8 cellular contexts compared by ENCODE assay signal in genomic region chr16:77171750-77172635, GRCh38. TPM values are rescaled to one million over a fixed set of nuclear protein-coding genes. Genes with fewer than 3 reads are reported as not detected.
DNase-seq lines count a peak whose midpoint lies in the region; ATAC-seq, FAIRE-seq and TF ChIP-seq lines count a peak whose summit lies in the region.

No MANE protein-coding gene starts in this region.

- peak; percentile 68 for FAIRE-seq in A549 (lab: Jason Lieb, UNC)
- peak; percentile 80 for FAIRE-seq in H54 (lab: Jason Lieb, UNC)

- TF ChIP-seq CTCF in A549 (IDR thresholded peaks at IDR 0.05) = peak; percentile 87
- peak; percentile 70 for TF ChIP-seq CTCF in LNCAP (IDR thresholded peaks at IDR 0.05)
- TF ChIP-seq CTCF in RWPE2 (IDR thresholded peaks at IDR 0.05; ENCODE audit: poor library complexity, severe bottlenecking) = peak; percentile 91

- H3K4me3 Mint-ChIP-seq in naive thymus-derived CD4-positive, alpha-beta T cell = no peak overlapping the region

- no peak overlapping the region for H3K27ac Mint-ChIP-seq in naive thymus-derived CD4-positive, alpha-beta T cell

- peak; percentile 84 to 92 for ATAC-seq in A549
- peak; percentile 82 for ATAC-seq in RWPE2 (ENCODE audit: low read depth)
- ATAC-seq in naive thymus-derived CD4-positive, alpha-beta T cell = peak; percentile 73

- H3K4me2 ChIP-seq in A549 = no peak overlapping the region

- intact Hi-C loops in naive thymus-derived CD4-positive, alpha-beta T cell (cut with micrococcal nuclease) = loop anchor here (1.0 kb wide), 2 partner anchors 1383 to 1701 kb away; no protein-coding TSS in a partner anchor

- H3K4me1 ChIP-seq in A549 (no peaks in the 10 kb centered on the region), RWPE2 (ENCODE audit: insufficient read depth, poor library complexity, severe bottlenecking) (peaks cover 3% of the 10 kb centered on the region)
- H3K4me1 ChIP-seq in naive thymus-derived CD4-positive, alpha-beta T cell (ENCODE audit: control insufficient read depth in 2 of 2, insufficient read depth in 2 of 2, low read length in 2 of 2) = no peaks in the 10 kb centered on the region

- no peak for TF ChIP-seq EP300 in A549 (IDR thresholded peaks at IDR 0.05)

- TF ChIP-seq POLR2A in A549 (IDR thresholded peaks at IDR 0.05; ENCODE audit: low read length) (no peak), H54 (IDR thresholded peaks at IDR 0.05; ENCODE audit: low read depth, low read length) (no peak)

- no peaks in the 10 kb centered on the region for H3K9me3 Mint-ChIP-seq in naive thymus-derived CD4-positive, alpha-beta T cell

- TF ChIP-seq RAD21 in A549 (conservative IDR thresholded peaks at IDR 0.05 in 1 of 2, IDR thresholded peaks at IDR 0.05 in 1 of 2) = peak; percentile 88 to 89

- POLR2A ChIA-PET in A549 (lab: Yijun Ruan, JAX) = no interaction called here
- POLR2A ChIA-PET in naive thymus-derived CD4-positive, alpha-beta T cell (lab: Charles Lee) = no interaction called here

- H3K4me1 Mint-ChIP-seq in naive thymus-derived CD4-positive, alpha-beta T cell = no peaks in the 10 kb centered on the region

- H3K9me3 ChIP-seq in A549 = no peaks in the 10 kb centered on the region
- no peaks in the 10 kb centered on the region for H3K9me3 ChIP-seq in RWPE2 (ENCODE audit: severe bottlenecking)
- no peaks in the 10 kb centered on the region for H3K9me3 ChIP-seq in naive thymus-derived CD4-positive, alpha-beta T cell (ENCODE audit: control insufficient read depth in 2 of 3, low read length in 3 of 3)

- CTCF ChIA-PET in A549 (lab: Yijun Ruan, JAX) = interaction anchor here (0.6 to 8.5 kb wide), 46 partner anchors 9 to 1388 kb away, joined by 3 to 55 read pairs (median 4); partner anchors contain the start of gene CNTNAP4
- CTCF ChIA-PET in naive thymus-derived CD4-positive, alpha-beta T cell (lab: Charles Lee) = interaction anchor here (0.9 to 2.7 kb wide), 4 partner anchors 9 to 1972 kb away, joined by 3 to 12 read pairs (median 6); no protein-coding TSS in a partner anchor

- H3K27me3 Mint-ChIP-seq in naive thymus-derived CD4-positive, alpha-beta T cell = peaks cover 17 to 56% (median 42%) of the 10 kb centered on the region in 5 donors

- no peaks in the 10 kb centered on the region for H3K36me3 ChIP-seq in RWPE2 (ENCODE audit: low read depth)
- no peaks in the 10 kb centered on the region for H3K36me3 ChIP-seq in naive thymus-derived CD4-positive, alpha-beta T cell (ENCODE audit: control insufficient read depth in 2 of 3, insufficient read depth in 3 of 3, low read length in 3 of 3)

- H3K4me3 ChIP-seq in A549 = no peak overlapping the region
- no peak overlapping the region for H3K4me3 ChIP-seq in RWPE2 (ENCODE audit: severe bottlenecking)
- no peak overlapping the region for H3K4me3 ChIP-seq in naive thymus-derived CD4-positive, alpha-beta T cell (ENCODE audit: low read length)

- peaks cover 8% of the 10 kb centered on the region for H3K27me3 ChIP-seq in RWPE2 (ENCODE audit: insufficient read depth, poor library complexity, severe bottlenecking)
- H3K27me3 ChIP-seq in naive thymus-derived CD4-positive, alpha-beta T cell (ENCODE audit: control insufficient read depth in 2 of 2, insufficient read depth in 2 of 2, low read length in 2 of 2) = peaks cover 0 to 10% of the 10 kb centered on the region in 2 donors

- H3K36me3 Mint-ChIP-seq in naive thymus-derived CD4-positive, alpha-beta T cell = no peaks in the 10 kb centered on the region

- no peak overlapping the region for H3K27ac ChIP-seq in A549
- no peak overlapping the region for H3K27ac ChIP-seq in RWPE2 (ENCODE audit: poor library complexity, severe bottlenecking)
- peak overlapping the region; percentile 24 for H3K27ac ChIP-seq in epithelial cell of prostate
- no peak overlapping the region for H3K27ac ChIP-seq in naive thymus-derived CD4-positive, alpha-beta T cell (ENCODE audit: low read depth, low read length)

- peak; percentile 65 to 70 for DNase-seq in A549 (ENCODE audit: low read depth in 1 of 2, low spot score in 1 of 2)
- DNase-seq in ELR (ENCODE audit: low read depth) = peak; percentile 68
- no peak for DNase-seq in H54 (ENCODE audit: insufficient read length, low spot score)
- DNase-seq in RWPE2 (ENCODE audit: low spot score) = no peak
- DNase-seq in epithelial cell of prostate (ENCODE audit: low read depth, low spot score) = peak; percentile 18
- DNase-seq in naive thymus-derived CD4-positive, alpha-beta T cell = peak in 6 of 9 donors; percentile 25 to 50 (median 40)
- no peak for DNase-seq in activated CD4-positive, CD25-positive, alpha-beta regulatory T cell (lab: John Stamatoyannopoulos, UW)

- WGBS in A549 (ENCODE audit: missing lambda C conversion rate) = 29% methylated on average over 5 of the region's 5 CpGs

TF ChIP-seq in A549, 52 proteins besides CTCF, POLR2A, EP300 and RAD21:
- TF ChIP-seq RFX5 (IDR thresholded peaks at IDR 0.05) (no peak), RNF2 (IDR thresholded peaks at IDR 0.05; ENCODE audit: borderline replicate concordance, low read depth) (no peak), FOSB (CRISPR knock-in tag; IDR thresholded peaks at IDR 0.05) (no peak), SMC3 (IDR thresholded peaks at IDR 0.05) (peak; percentile 80)
- TF ChIP-seq, protein P1, sequence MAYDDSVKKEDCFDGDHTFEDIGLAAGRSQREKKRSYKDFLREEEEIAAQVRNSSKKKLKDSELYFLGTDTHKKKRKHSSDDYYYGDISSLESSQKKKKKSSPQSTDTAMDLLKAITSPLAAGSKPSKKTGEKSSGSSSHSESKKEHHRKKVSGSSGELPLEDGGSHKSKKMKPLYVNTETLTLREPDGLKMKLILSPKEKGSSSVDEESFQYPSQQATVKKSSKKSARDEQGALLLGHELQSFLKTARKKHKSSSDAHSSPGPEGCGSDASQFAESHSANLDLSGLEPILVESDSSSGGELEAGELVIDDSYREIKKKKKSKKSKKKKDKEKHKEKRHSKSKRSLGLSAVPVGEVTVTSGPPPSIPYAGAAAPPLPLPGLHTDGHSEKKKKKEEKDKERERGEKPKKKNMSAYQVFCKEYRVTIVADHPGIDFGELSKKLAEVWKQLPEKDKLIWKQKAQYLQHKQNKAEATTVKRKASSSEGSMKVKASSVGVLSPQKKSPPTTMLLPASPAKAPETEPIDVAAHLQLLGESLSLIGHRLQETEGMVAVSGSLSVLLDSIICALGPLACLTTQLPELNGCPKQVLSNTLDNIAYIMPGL (CRISPR knock-in tag; IDR thresholded peaks at IDR 0.05; ENCODE audit: borderline replicate concordance) = no peak

RNA-seq across cellular contexts. Expression of gene MON1B, which starts 19.0 kb away (rescaled TPM):
- 18.0 and 27.2 TPM in 2 replicates for polyA plus RNA-seq in A549 (2011; rRNA removed)
- polyA plus RNA-seq in A549 (2012; cell fraction: cytosol; rRNA removed) = 22.2 and 32.7 TPM in 2 replicates
- polyA plus RNA-seq in A549 (2012; cell fraction: nucleus; rRNA removed) = 66.3 and 78.8 TPM in 2 replicates
- 28.0 to 33.3 TPM (median 32.5 TPM) in 3 replicates for polyA plus RNA-seq in A549 (2017; fragmentation: RNase III; extraction: RNeasy Plus Mini Kit Qiagen cat#74134 plus additional on column Dnase treatment)
- 20.2 and 26.9 TPM in 2 replicates for polyA minus RNA-seq in A549 (2011; rRNA and poly(A)+ RNA removed)
- 10 to 100 TPM; 60.8 to 87.2 (median 67.3) TPM for total RNA-seq in naive thymus-derived CD4-positive, alpha-beta T cell
- polyA plus RNA-seq in naive thymus-derived CD4-positive, alpha-beta T cell = 10 to 100 TPM; 30.7 to 49.0 TPM

RNA-seq across cellular contexts. Expression of gene SYCE1L, which starts 27.2 kb away (rescaled TPM):
- polyA plus RNA-seq in A549 (2011; rRNA removed) (0.45 and 1.4 TPM in 2 replicates), A549 (2017; fragmentation: RNase III; extraction: RNeasy Plus Mini Kit Qiagen cat#74134 plus additional on column Dnase treatment) (5.2 to 8.0 TPM (median 6.6 TPM) in 3 replicates)
- polyA plus RNA-seq in A549 (2012; cell fraction: cytosol; rRNA removed) = 1.4 and 1.6 TPM in 2 replicates
- polyA plus RNA-seq in A549 (2012; cell fraction: nucleus; rRNA removed) = 2.2 and 2.4 TPM in 2 replicates
- 0.68 TPM in 1 of 2 replicates, not detected in the other for polyA minus RNA-seq in A549 (2011; rRNA and poly(A)+ RNA removed)
- total RNA-seq in naive thymus-derived CD4-positive, alpha-beta T cell = 10 to 100 TPM in 2 of 5 experiments, 1 to 10 TPM in 3; 4.7 to 14.1 (median 4.9) TPM
- 1 to 10 TPM; 1.3 to 1.9 TPM for polyA plus RNA-seq in naive thymus-derived CD4-positive, alpha-beta T cell

Comparison
In these comparisons a context has a peak if more than half of its experiments do, and no peak if none do; other contexts are left out.
1. DNase-seq: peak in A549 (2 of 2), ELR (single experiment), epithelial cell of prostate (single experiment) and naive thymus-derived CD4-positive, alpha-beta T cell (6 of 9); none in H54 (single experiment), RWPE2 (single experiment) and activated CD4-positive, CD25-positive, alpha-beta regulatory T cell (0 of 4).
2. Peak in every context shown above with its lines, with median percentiles within 50 percentile points of each other: ATAC-seq and CTCF ChIP-seq.